In the genomic region with DNA sequence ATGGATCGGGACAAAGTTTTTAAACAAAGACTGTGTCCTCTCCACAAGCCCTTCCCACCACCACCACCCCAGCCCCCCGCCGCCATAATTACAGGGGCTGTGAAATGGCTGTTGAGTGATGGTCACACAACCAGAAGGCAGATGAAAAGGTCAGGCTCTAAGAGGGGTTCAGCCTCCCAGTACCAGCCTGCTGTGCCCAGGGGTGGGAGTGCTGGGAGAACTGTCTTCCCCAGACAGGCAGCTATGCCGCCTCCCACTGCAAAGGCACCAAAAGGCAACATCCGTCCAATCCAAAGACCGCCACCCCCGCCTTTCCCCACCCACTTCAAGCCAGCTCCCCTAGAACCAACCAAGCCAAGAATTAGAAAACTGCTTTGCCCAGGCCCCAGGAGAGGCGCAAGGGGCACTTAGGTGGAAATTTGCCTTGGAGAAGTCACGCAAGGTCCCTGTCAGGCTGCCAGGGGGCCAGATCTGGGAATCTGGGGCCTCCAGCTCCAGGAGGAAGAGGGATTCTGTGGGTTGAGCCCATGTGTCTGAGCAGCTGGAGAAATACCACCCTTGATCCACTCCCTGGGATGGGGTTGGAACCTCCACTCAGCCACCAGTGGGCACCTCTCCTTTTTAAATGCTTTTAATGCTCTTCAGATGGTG, we compare ENCODE assay signal across 18 cellular contexts. TPM values are rescaled to one million over a fixed set of nuclear protein-coding genes. Genes with fewer than 3 reads are reported as not detected.
A peak's percentile ranks its signal among the peaks of the same experiment; 100 is the strongest.
DNase-seq lines count a peak whose midpoint lies in the region; ATAC-seq lines count a peak whose summit lies in the region.
"Had no signal": no experiment of that assay in that cellular context is flagged by ENCODE, and none has a peak within 500 bp of the region (broad histone marks: within the 10 kb centered on the region; RNA-seq: fewer than 3 reads in every experiment).

No MANE protein-coding gene starts in this region.

- H3K4me1 Mint-ChIP-seq in activated naive CD8-positive, alpha-beta T cell treated with anti-CD3 and anti-CD28 coated beads, Interleukin-2, amount 10 ng/mL, durations not matched to agents 7 days and 5 days, result peaks cover 38% of the 10 kb centered on the region
- H3K4me1 Mint-ChIP-seq in activated naive CD8-positive, alpha-beta T cell treated with anti-CD3 and anti-CD28 coated beads for 36 hours, result peaks cover 41% of the 10 kb centered on the region
- peaks cover 37 to 40% of the 10 kb centered on the region in 2 donors for H3K4me1 Mint-ChIP-seq in stimulated activated naive B cell treated with anti-CD40 and anti-IgM and Interleukin-4, amounts not matched to agents 10 μg/mL and 1 μg/mL and 100 μg/mL, for 72 hours

- no peak overlapping the region for H3K27ac ChIP-seq in right cardiac atrium (ENCODE audit: low read length)

- 83% methylated on average over 9 of the region's 9 CpGs for WGBS in right cardiac atrium

- no peaks in the 10 kb centered on the region for H3K9me3 Mint-ChIP-seq in activated naive CD8-positive, alpha-beta T cell treated with anti-CD3 and anti-CD28 coated beads, Interleukin-2, amount 10 ng/mL, durations not matched to agents 7 days and 5 days
- H3K9me3 Mint-ChIP-seq in activated naive CD8-positive, alpha-beta T cell treated with anti-CD3 and anti-CD28 coated beads for 36 hours, result no peaks in the 10 kb centered on the region
- no peaks in the 10 kb centered on the region for H3K9me3 Mint-ChIP-seq in stimulated activated naive B cell treated with anti-CD40 and anti-IgM and Interleukin-4, amounts not matched to agents 10 μg/mL and 1 μg/mL and 100 μg/mL, for 72 hours
- H3K9me3 Mint-ChIP-seq: dendritic cell treated with granulocyte-macrophage colony-stimulating factor and Interleukin-4, amounts not matched to agents 40 ng/mL and 50 ng/mL, for 4 days; naive thymus-derived CD4-positive, alpha-beta T cell; stimulated activated naive CD8-positive, alpha-beta T cell treated with anti-CD3 and anti-CD28 coated beads, Interleukin-15, amount 100 ng/mL, for 72 hours; T-cell had no signal

- no peaks in the 10 kb centered on the region for H3K27me3 ChIP-seq in right cardiac atrium (ENCODE audit: control insufficient read depth, insufficient read depth)

- intact Hi-C loops in right cardiac atrium (cut with DNase I), result no loop called here

- peak; percentile 23 for DNase-seq in activated naive CD8-positive, alpha-beta T cell treated with anti-CD3 and anti-CD28 coated beads, Interleukin-2, amount 10 ng/mL, durations not matched to agents 7 days and 5 days
- no peak for DNase-seq in activated naive CD8-positive, alpha-beta T cell treated with anti-CD3 and anti-CD28 coated beads for 36 hours
- DNase-seq in NCI-H2227 treated with DMSO at 0.1 percent for 48 hours (lab: John Stamatoyannopoulos, UW) (peak; percentile 72), right cardiac atrium (peak in 2 of 3 donors; percentile 21 to 29), GM19238 (ENCODE audit: insufficient read length, low spot score) (no peak), GDM1 (lab: John Stamatoyannopoulos, UW) (no peak), RPMI8226 (no peak)
- no peak for DNase-seq in stimulated activated naive B cell treated with anti-CD40 and anti-IgM and Interleukin-4, amounts not matched to agents 10 μg/mL and 1 μg/mL and 100 μg/mL, for 72 hours
- DNase-seq: activated naive CD4-positive, alpha-beta T cell; naive thymus-derived CD4-positive, alpha-beta T cell; NCI-H1436 treated with DMSO at 0.1 percent for 48 hours; stimulated activated CD4-positive, alpha-beta T cell treated with anti-CD3 and anti-CD28 coated beads, Interleukin-15, amount 100 ng/mL, for 24 hours; stimulated activated naive CD8-positive, alpha-beta T cell treated with anti-CD3 and anti-CD28 coated beads, Interleukin-15, amount 100 ng/mL, for 72 hours; T-cell had no signal

- peaks cover 36% of the 10 kb centered on the region for H3K36me3 Mint-ChIP-seq in activated naive CD8-positive, alpha-beta T cell treated with anti-CD3 and anti-CD28 coated beads, Interleukin-2, amount 10 ng/mL, durations not matched to agents 7 days and 5 days
- peaks cover 35% of the 10 kb centered on the region for H3K36me3 Mint-ChIP-seq in activated naive CD8-positive, alpha-beta T cell treated with anti-CD3 and anti-CD28 coated beads for 36 hours
- peaks cover 45 to 72% of the 10 kb centered on the region in 2 donors for H3K36me3 Mint-ChIP-seq in stimulated activated naive B cell treated with anti-CD40 and anti-IgM and Interleukin-4, amounts not matched to agents 10 μg/mL and 1 μg/mL and 100 μg/mL, for 72 hours

- no peaks in the 10 kb centered on the region for H3K27me3 Mint-ChIP-seq in activated naive CD8-positive, alpha-beta T cell treated with anti-CD3 and anti-CD28 coated beads, Interleukin-2, amount 10 ng/mL, durations not matched to agents 7 days and 5 days
- no peaks in the 10 kb centered on the region for H3K27me3 Mint-ChIP-seq in activated naive CD8-positive, alpha-beta T cell treated with anti-CD3 and anti-CD28 coated beads for 36 hours
- H3K27me3 Mint-ChIP-seq in stimulated activated naive B cell treated with anti-CD40 and anti-IgM and Interleukin-4, amounts not matched to agents 10 μg/mL and 1 μg/mL and 100 μg/mL, for 72 hours, result no peaks in the 10 kb centered on the region
- H3K27me3 Mint-ChIP-seq: dendritic cell treated with granulocyte-macrophage colony-stimulating factor and Interleukin-4, amounts not matched to agents 40 ng/mL and 50 ng/mL, for 4 days; naive thymus-derived CD4-positive, alpha-beta T cell; stimulated activated naive CD8-positive, alpha-beta T cell treated with anti-CD3 and anti-CD28 coated beads, Interleukin-15, amount 100 ng/mL, for 72 hours; T-cell had no signal

- ATAC-seq in activated naive CD8-positive, alpha-beta T cell treated with anti-CD3 and anti-CD28 coated beads, Interleukin-2, amount 10 ng/mL, durations not matched to agents 7 days and 5 days (ENCODE audit: low read depth), result no peak
- ATAC-seq in right cardiac atrium, result no peak
- ATAC-seq in stimulated activated naive B cell treated with anti-CD40 and anti-IgM and Interleukin-4, amounts not matched to agents 10 μg/mL and 1 μg/mL and 100 μg/mL, for 72 hours (replicated peaks), result no peak
- ATAC-seq: naive thymus-derived CD4-positive, alpha-beta T cell; stimulated activated naive CD8-positive, alpha-beta T cell treated with anti-CD3 and anti-CD28 coated beads, Interleukin-15, amount 100 ng/mL, for 72 hours; T-cell had no signal

- H3K4me3 ChIP-seq in right cardiac atrium (ENCODE audit: low read length), result no peak overlapping the region

- peaks cover 5% of the 10 kb centered on the region for H3K4me1 ChIP-seq in right cardiac atrium (ENCODE audit: control insufficient read depth, insufficient read depth, low read length)

- H3K4me3 Mint-ChIP-seq in activated naive CD8-positive, alpha-beta T cell treated with anti-CD3 and anti-CD28 coated beads, Interleukin-2, amount 10 ng/mL, durations not matched to agents 7 days and 5 days, result no peak overlapping the region
- no peak overlapping the region for H3K4me3 Mint-ChIP-seq in activated naive CD8-positive, alpha-beta T cell treated with anti-CD3 and anti-CD28 coated beads for 36 hours
- no peak overlapping the region for H3K4me3 Mint-ChIP-seq in stimulated activated naive B cell treated with anti-CD40 and anti-IgM and Interleukin-4, amounts not matched to agents 10 μg/mL and 1 μg/mL and 100 μg/mL, for 72 hours
- H3K4me3 Mint-ChIP-seq: dendritic cell treated with granulocyte-macrophage colony-stimulating factor and Interleukin-4, amounts not matched to agents 40 ng/mL and 50 ng/mL, for 4 days; stimulated activated naive CD8-positive, alpha-beta T cell treated with anti-CD3 and anti-CD28 coated beads, Interleukin-15, amount 100 ng/mL, for 72 hours; T-cell had no signal

- no peak overlapping the region for H3K27ac Mint-ChIP-seq in activated naive CD8-positive, alpha-beta T cell treated with anti-CD3 and anti-CD28 coated beads, Interleukin-2, amount 10 ng/mL, durations not matched to agents 7 days and 5 days
- H3K27ac Mint-ChIP-seq in activated naive CD8-positive, alpha-beta T cell treated with anti-CD3 and anti-CD28 coated beads for 36 hours, result no peak overlapping the region
- peak overlapping the region; percentile 81 for H3K27ac Mint-ChIP-seq in stimulated activated naive B cell treated with anti-CD40 and anti-IgM and Interleukin-4, amounts not matched to agents 10 μg/mL and 1 μg/mL and 100 μg/mL, for 72 hours
- H3K27ac Mint-ChIP-seq: dendritic cell treated with granulocyte-macrophage colony-stimulating factor and Interleukin-4, amounts not matched to agents 40 ng/mL and 50 ng/mL, for 4 days had no signal

- POLR2A ChIA-PET in activated naive CD8-positive, alpha-beta T cell treated with anti-CD3 and anti-CD28 coated beads, Interleukin-2, amount 10 ng/mL, durations not matched to agents 7 days and 5 days (lab: Charles Lee), result interaction anchor here (1.2 to 2.0 kb wide), 3 partner anchors 9 to 14 kb away, joined by 4 to 16 read pairs (median 4); a partner anchor contains a TSS

- no peaks in the 10 kb centered on the region for H3K9me3 ChIP-seq in right cardiac atrium (ENCODE audit: control insufficient read depth, low read length)

RNA-seq across cellular contexts. Expression of a gene that starts 14.4 kb away (rescaled TPM):
- total RNA-seq in activated naive CD8-positive, alpha-beta T cell treated with anti-CD3 and anti-CD28 coated beads, Interleukin-2, amount 10 ng/mL, durations not matched to agents 7 days and 5 days, result 100 to 1,000 TPM; 157 to 173 TPM
- total RNA-seq in activated naive CD8-positive, alpha-beta T cell treated with anti-CD3 and anti-CD28 coated beads for 36 hours, result 10 to 100 TPM; 65.2 to 66.4 TPM
- 10 to 100 TPM; 28.6 to 37.2 (median 35.0) TPM for total RNA-seq in right cardiac atrium
- polyA plus RNA-seq in right cardiac atrium, result 75.0 TPM

RNA-seq across cellular contexts. Expression of a gene that starts 27.7 kb away (rescaled TPM):
- not detected for total RNA-seq in activated naive CD8-positive, alpha-beta T cell treated with anti-CD3 and anti-CD28 coated beads, Interleukin-2, amount 10 ng/mL, durations not matched to agents 7 days and 5 days
- total RNA-seq in activated naive CD8-positive, alpha-beta T cell treated with anti-CD3 and anti-CD28 coated beads for 36 hours, result not detected
- total RNA-seq in right cardiac atrium, result not detected
- not detected for polyA plus RNA-seq in right cardiac atrium
- total RNA-seq: lung microvascular endothelial cell; M059J; naive thymus-derived CD4-positive, alpha-beta T cell; pulmonary artery endothelial cell; T-cell had no signal
- polyA plus RNA-seq: naive thymus-derived CD4-positive, alpha-beta T cell had no signal

RNA-seq across cellular contexts. Expression of a gene that starts 56.8 kb away (rescaled TPM):
- total RNA-seq in activated naive CD8-positive, alpha-beta T cell treated with anti-CD3 and anti-CD28 coated beads, Interleukin-2, amount 10 ng/mL, durations not matched to agents 7 days and 5 days, result 10 to 100 TPM; 36.4 to 38.5 TPM
- total RNA-seq in activated naive CD8-positive, alpha-beta T cell treated with anti-CD3 and anti-CD28 coated beads for 36 hours, result 10 to 100 TPM; 59.0 to 59.8 TPM
- total RNA-seq in right cardiac atrium, result 10 to 100 TPM; 10.5 to 29.4 (median 13.0) TPM
- polyA plus RNA-seq in right cardiac atrium, result 10.7 TPM

RNA-seq across cellular contexts. Expression of a gene that starts 57.0 kb away (rescaled TPM):
- 10 to 100 TPM; 11.9 to 12.6 TPM for total RNA-seq in activated naive CD8-positive, alpha-beta T cell treated with anti-CD3 and anti-CD28 coated beads, Interleukin-2, amount 10 ng/mL, durations not matched to agents 7 days and 5 days
- 10 to 100 TPM; 14.4 to 15.1 TPM for total RNA-seq in activated naive CD8-positive, alpha-beta T cell treated with anti-CD3 and anti-CD28 coated beads for 36 hours
- 10 to 100 TPM; 12.2 to 12.8 (median 12.3) TPM for total RNA-seq in right cardiac atrium
- polyA plus RNA-seq in right cardiac atrium, result 11.5 TPM

Comparison
In these comparisons a context has a peak if more than half of its experiments do, and no peak if none do; other contexts are left out.
1. DNase-seq: peak in activated naive CD8-positive, alpha-beta T cell treated with anti-CD3 and anti-CD28 coated beads, Interleukin-2, amount 10 ng/mL, durations not matched to agents 7 days and 5 days (single experiment), NCI-H2227 treated with DMSO at 0.1 percent for 48 hours (single experiment) and right cardiac atrium (2 of 3); none in activated naive CD8-positive, alpha-beta T cell treated with anti-CD3 and anti-CD28 coated beads for 36 hours (single experiment), stimulated activated naive B cell treated with anti-CD40 and anti-IgM and Interleukin-4, amounts not matched to agents 10 μg/mL and 1 μg/mL and 100 μg/mL, for 72 hours (single experiment), GM19238 (single experiment), GDM1 (single experiment) and RPMI8226 (single experiment).